Comparison of ENCODE assay signal across 1 cellular context in the genomic region with DNA sequence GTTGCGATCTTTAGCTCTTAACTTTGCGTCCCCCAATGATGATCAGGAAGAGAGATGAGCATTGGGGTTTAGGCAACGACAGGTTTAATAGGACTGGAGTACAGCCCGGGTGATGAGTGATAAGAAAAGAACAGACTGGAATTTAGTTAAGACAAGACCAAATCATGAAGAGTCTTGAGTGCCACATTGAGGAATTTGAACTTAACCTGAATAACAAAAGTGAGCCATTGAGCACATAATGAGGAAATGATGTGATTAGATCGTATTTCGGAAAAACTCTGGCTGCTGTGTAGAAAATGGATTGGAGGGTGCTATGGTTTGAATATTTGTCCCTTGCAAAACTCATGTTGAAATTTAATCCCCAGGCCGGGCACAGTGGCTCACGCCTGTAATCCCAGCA.
TF ChIP-seq lines count a peak whose summit lies in the region.

No MANE protein-coding gene starts in this region.

TF ChIP-seq in H1, 55 proteins besides CTCF, POLR2A, EP300 and RAD21:
- TF ChIP-seq HDAC6 (IDR thresholded peaks at IDR 0.05; ENCODE audit: low read depth, low read length) (no peak), CREB1 (IDR thresholded peaks at IDR 0.05) (no peak), EGR1 (IDR thresholded peaks at IDR 0.05; ENCODE audit: borderline replicate concordance, low read depth, low read length) (no peak), TAF7 (optimal IDR thresholded peaks at IDR 0.05; ENCODE audit: borderline replicate concordance, low read depth, low read length) (no peak), ATF2 (IDR thresholded peaks at IDR 0.05; ENCODE audit: low read length) (no peak), PHF8 (conservative IDR thresholded peaks at IDR 0.05; ENCODE audit: low read depth, low read length) (no peak), ZNF274 (IDR thresholded peaks at IDR 0.05; ENCODE audit: borderline replicate concordance, extremely low read depth, low read length) (no peak), SAP30 (IDR thresholded peaks at IDR 0.05; ENCODE audit: insufficient read depth, insufficient replicate concordance, low read length) (no peak), HDAC2 (IDR thresholded peaks at IDR 0.05; ENCODE audit: borderline replicate concordance in 1 of 2, low read depth in 2 of 2, low read length in 2 of 2) (no peak), SUZ12 (IDR thresholded peaks at IDR 0.05; ENCODE audit: low read length) (no peak), GTF2F1 (IDR thresholded peaks at IDR 0.05; ENCODE audit: borderline replicate concordance, low read depth, low read length) (no peak), SP1 (IDR thresholded peaks at IDR 0.05; ENCODE audit: low read depth, low read length) (no peak)
- TF ChIP-seq, protein P1, sequence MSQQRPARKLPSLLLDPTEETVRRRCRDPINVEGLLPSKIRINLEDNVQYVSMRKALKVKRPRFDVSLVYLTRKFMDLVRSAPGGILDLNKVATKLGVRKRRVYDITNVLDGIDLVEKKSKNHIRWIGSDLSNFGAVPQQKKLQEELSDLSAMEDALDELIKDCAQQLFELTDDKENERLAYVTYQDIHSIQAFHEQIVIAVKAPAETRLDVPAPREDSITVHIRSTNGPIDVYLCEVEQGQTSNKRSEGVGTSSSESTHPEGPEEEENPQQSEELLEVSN (IDR thresholded peaks at IDR 0.05) = no peak
- TF ChIP-seq, protein P2, sequence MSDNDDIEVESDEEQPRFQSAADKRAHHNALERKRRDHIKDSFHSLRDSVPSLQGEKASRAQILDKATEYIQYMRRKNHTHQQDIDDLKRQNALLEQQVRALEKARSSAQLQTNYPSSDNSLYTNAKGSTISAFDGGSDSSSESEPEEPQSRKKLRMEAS (IDR thresholded peaks at IDR 0.05) = no peak
